In genomic region chr4:159298502-159298901, GRCh38 we compare ENCODE assay signal across 10 cellular contexts.
DNase-seq lines count a peak whose midpoint lies in the region; ATAC-seq and TF ChIP-seq lines count a peak whose summit lies in the region.
"Had no signal": no experiment of that assay in that cellular context is flagged by ENCODE, and none has a peak within 500 bp of the region (broad histone marks: within the 10 kb centered on the region; RNA-seq: fewer than 3 reads in every experiment).

No MANE protein-coding gene starts in this region.

- TF ChIP-seq CTCF in fibroblast of villous mesenchyme (IDR thresholded peaks at IDR 0.05; ENCODE audit: insufficient read depth, low read depth, low read length) = no peak

- POLR2A ChIA-PET in activated CD8-positive, alpha-beta T cell treated with anti-CD3 and anti-CD28 coated beads, Interleukin-2, amount 10 ng/mL, durations not matched to agents 7 days and 5 days (lab: Charles Lee) = no interaction called here

- H3K27ac Mint-ChIP-seq in activated CD8-positive, alpha-beta T cell treated with anti-CD3 and anti-CD28 coated beads, Interleukin-2, amount 10 ng/mL, durations not matched to agents 7 days and 5 days = no peak overlapping the region

- H3K4me1 Mint-ChIP-seq in activated CD8-positive, alpha-beta T cell treated with anti-CD3 and anti-CD28 coated beads, Interleukin-2, amount 10 ng/mL, durations not matched to agents 7 days and 5 days (ENCODE audit: low read depth) = no peaks in the 10 kb centered on the region

- peak; percentile 40 for DNase-seq in DMS53 treated with DMSO at 0.1 percent for 48 hours (lab: John Stamatoyannopoulos, UW; ENCODE audit: unreplicated experiment)
- DNase-seq in fibroblast of villous mesenchyme (ENCODE audit: low read depth) = peak; percentile 46
- no peak for DNase-seq in activated CD8-positive, alpha-beta T cell treated with anti-CD3 and anti-CD28 coated beads, Interleukin-2, amount 10 ng/mL, durations not matched to agents 7 days and 5 days
- DNase-seq in NCI-H128 (lab: John Stamatoyannopoulos, UW; ENCODE audit: unreplicated experiment) = no peak
- no peak for DNase-seq in inferior parietal cortex (ENCODE audit: extremely low spot score)
- DNase-seq in GF-D8 (lab: John Stamatoyannopoulos, UW) = no peak
- DNase-seq: activated effector memory CD4-positive, alpha-beta T cell treated with Interleukin-2 at 50 U/mL for 16 hours; left cardiac atrium had no signal

- no peak overlapping the region for H3K4me3 Mint-ChIP-seq in activated CD8-positive, alpha-beta T cell treated with anti-CD3 and anti-CD28 coated beads, Interleukin-2, amount 10 ng/mL, durations not matched to agents 7 days and 5 days

- peak; percentile 66 for ATAC-seq in GM21367 (IDR thresholded peaks at IDR 0.05; ENCODE audit: unreplicated experiment)
- ATAC-seq in HG03521 (IDR thresholded peaks at IDR 0.05; ENCODE audit: unreplicated experiment) = peak; percentile 70
- ATAC-seq in activated CD8-positive, alpha-beta T cell treated with anti-CD3 and anti-CD28 coated beads, Interleukin-2, amount 10 ng/mL, durations not matched to agents 7 days and 5 days = no peak

- CTCF ChIA-PET in activated CD8-positive, alpha-beta T cell treated with anti-CD3 and anti-CD28 coated beads, Interleukin-2, amount 10 ng/mL, durations not matched to agents 7 days and 5 days (lab: Charles Lee) = no interaction called here

- no peaks in the 10 kb centered on the region for H3K27me3 Mint-ChIP-seq in activated CD8-positive, alpha-beta T cell treated with anti-CD3 and anti-CD28 coated beads, Interleukin-2, amount 10 ng/mL, durations not matched to agents 7 days and 5 days (ENCODE audit: low read depth)

- no peaks in the 10 kb centered on the region for H3K9me3 Mint-ChIP-seq in activated CD8-positive, alpha-beta T cell treated with anti-CD3 and anti-CD28 coated beads, Interleukin-2, amount 10 ng/mL, durations not matched to agents 7 days and 5 days (ENCODE audit: insufficient read depth)

- H3K36me3 Mint-ChIP-seq in activated CD8-positive, alpha-beta T cell treated with anti-CD3 and anti-CD28 coated beads, Interleukin-2, amount 10 ng/mL, durations not matched to agents 7 days and 5 days (ENCODE audit: low read depth) = no peaks in the 10 kb centered on the region

- no peak overlapping the region for H3K4me3 ChIP-seq in fibroblast of villous mesenchyme (ENCODE audit: low read depth, low read length)

Comparison
In these comparisons a context has a peak if more than half of its experiments do, and no peak if none do; other contexts are left out.
1. DNase-seq: peak in DMS53 treated with DMSO at 0.1 percent for 48 hours (single experiment) and fibroblast of villous mesenchyme (single experiment); none in activated CD8-positive, alpha-beta T cell treated with anti-CD3 and anti-CD28 coated beads, Interleukin-2, amount 10 ng/mL, durations not matched to agents 7 days and 5 days (single experiment), NCI-H128 (single experiment), inferior parietal cortex (single experiment) and GF-D8 (single experiment).